ENCODE assay signal across 9 cellular contexts in the genomic region with DNA sequence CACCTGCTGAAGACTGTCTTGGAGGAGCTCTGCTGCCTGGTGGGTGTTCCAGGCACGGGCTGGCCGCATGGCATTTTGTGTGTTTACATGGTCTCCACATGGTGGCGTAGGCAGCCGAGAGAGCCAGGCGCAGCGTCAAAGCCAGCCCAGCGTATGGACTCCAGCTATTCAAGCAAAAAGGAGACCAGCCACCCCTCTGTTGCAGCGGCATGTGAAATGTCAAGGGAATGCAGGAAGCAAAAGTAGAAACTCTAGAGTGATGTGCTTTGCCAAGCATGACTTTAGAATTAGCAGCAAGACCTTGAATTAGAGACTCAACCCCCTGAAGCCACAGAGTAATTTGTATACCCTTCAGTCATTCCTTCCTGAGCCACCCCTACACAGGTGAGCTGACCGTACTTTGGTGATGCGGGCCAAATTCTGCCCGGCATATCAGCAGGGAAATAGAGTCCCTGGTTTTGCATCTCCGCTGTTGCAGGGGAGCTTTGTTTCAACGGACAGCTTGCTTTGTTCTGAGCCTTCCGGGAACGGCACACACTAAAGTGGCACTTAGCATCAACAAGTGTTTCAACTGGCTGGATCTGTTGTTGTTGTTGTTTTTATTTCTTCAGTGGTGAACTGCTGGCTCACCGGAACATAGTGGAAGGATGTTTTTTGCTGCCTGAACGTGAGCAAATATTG. TPM values are rescaled to one million over a fixed set of nuclear protein-coding genes. Genes with fewer than 3 reads are reported as not detected.
DNase-seq lines count a peak whose midpoint lies in the region; ATAC-seq, FAIRE-seq and TF ChIP-seq lines count a peak whose summit lies in the region.
"Had no signal": no experiment of that assay in that cellular context is flagged by ENCODE, and none has a peak within 500 bp of the region (broad histone marks: within the 10 kb centered on the region; RNA-seq: fewer than 3 reads in every experiment).

No MANE protein-coding gene starts in this region.

- H3K79me2 ChIP-seq in endothelial cell of umbilical vein (ENCODE audit: control insufficient read depth, insufficient read depth, low read length) (no peaks in the 10 kb centered on the region), neural progenitor cell (ENCODE audit: low read depth) (no peaks in the 10 kb centered on the region)

- 48% methylated on average over 17 of the region's 17 CpGs for WGBS in aorta, 2 donors

- peaks cover 0 to 3% of the 10 kb centered on the region in 2 donors for H3K27me3 ChIP-seq in right atrium auricular region
- H3K27me3 ChIP-seq in endothelial cell of umbilical vein (ENCODE audit: control insufficient read depth in 2 of 2, insufficient read depth in 2 of 2, low read length in 2 of 2), result no peaks in the 10 kb centered on the region
- H3K27me3 ChIP-seq in neural progenitor cell, result peaks cover 5% of the 10 kb centered on the region
- no peaks in the 10 kb centered on the region for H3K27me3 ChIP-seq in aorta (ENCODE audit: control insufficient read depth in 1 of 2, insufficient read depth in 2 of 2, low read length in 1 of 2)

- H3K27me3 Mint-ChIP-seq in neural progenitor cell (ENCODE audit: insufficient read depth, low read depth), result peaks cover 5% of the 10 kb centered on the region

- DNase-seq in Right ventricle myocardium inferior (ENCODE audit: missing footprints), result no peak
- DNase-seq in right atrium auricular region (ENCODE audit: low spot score), result no peak
- DNase-seq in NCI-H524 treated with DMSO at 0.1 percent for 48 hours (lab: John Stamatoyannopoulos, UW), result peak; percentile 38
- DNase-seq in endothelial cell of umbilical vein (ENCODE audit: low read depth, low spot score), result peak; percentile 1
- DNase-seq in neural progenitor cell (ENCODE audit: low spot score), result peak; percentile 82
- DNase-seq in effector CD4-positive, alpha-beta T cell, result no peak
- no peak for DNase-seq in aorta

- no peak overlapping the region for H3K4me3 Mint-ChIP-seq in neural progenitor cell
- H3K4me3 Mint-ChIP-seq: dendritic cell treated with granulocyte-macrophage colony-stimulating factor and Interleukin-4, amounts not matched to agents 40 ng/mL and 50 ng/mL, for 4 days had no signal

- no peak overlapping the region for H3K27ac Mint-ChIP-seq in neural progenitor cell
- H3K27ac Mint-ChIP-seq: dendritic cell treated with granulocyte-macrophage colony-stimulating factor and Interleukin-4, amounts not matched to agents 40 ng/mL and 50 ng/mL, for 4 days had no signal

- no peaks in the 10 kb centered on the region for H3K36me3 Mint-ChIP-seq in neural progenitor cell

- H3K4me1 Mint-ChIP-seq in neural progenitor cell, result peaks cover 19% of the 10 kb centered on the region

- no peaks in the 10 kb centered on the region for H3F3A ChIP-seq in neural progenitor cell (ENCODE audit: low read depth)

- H2AFZ ChIP-seq in endothelial cell of umbilical vein (ENCODE audit: low read depth, low read length) (no peak overlapping the region), neural progenitor cell (replicated peaks) (peak overlapping the region; percentile 71)

- POLR2A ChIA-PET in endothelial cell of umbilical vein (lab: Charles Lee), result no interaction called here

- TF ChIP-seq POLR2A in endothelial cell of umbilical vein (IDR thresholded peaks at IDR 0.05; ENCODE audit: low read depth, low read length), result no peak

- FAIRE-seq in endothelial cell of umbilical vein (lab: Jason Lieb, UNC), result no peak

- H3K4me1 ChIP-seq in right atrium auricular region (peaks cover 0 to 6% of the 10 kb centered on the region in 2 donors), endothelial cell of umbilical vein (ENCODE audit: control insufficient read depth, extremely low read depth, insufficient read depth, low read length) (no peaks in the 10 kb centered on the region), neural progenitor cell (peaks cover 9% of the 10 kb centered on the region), aorta (ENCODE audit: control insufficient read depth in 1 of 2, insufficient read depth in 2 of 2, low read length in 2 of 2) (peaks cover 0 to 3% of the 10 kb centered on the region in 2 donors)

- no peak overlapping the region for H3K4me2 ChIP-seq in endothelial cell of umbilical vein (ENCODE audit: insufficient read depth, low read length)
- H3K4me2 ChIP-seq in neural progenitor cell, result no peak overlapping the region

- peak; percentile 55 for ATAC-seq in Right ventricle myocardium inferior
- ATAC-seq in HG02763 (IDR thresholded peaks at IDR 0.05; ENCODE audit: unreplicated experiment), result peak; percentile 57
- ATAC-seq in aorta (ENCODE audit: low FRiP score), result no peak

- CTCF ChIA-PET in endothelial cell of umbilical vein (lab: Charles Lee), result interaction anchor here (0.8 to 2.3 kb wide), 8 partner anchors 12 to 437 kb away, joined by 3 to 20 read pairs (median 4); no protein-coding TSS in a partner anchor

- H3K36me3 ChIP-seq in right atrium auricular region (no peaks in the 10 kb centered on the region), endothelial cell of umbilical vein (ENCODE audit: control insufficient read depth in 2 of 2, extremely low read depth in 1 of 2, insufficient read depth in 2 of 2, low read length in 2 of 2) (no peaks in the 10 kb centered on the region), neural progenitor cell (no peaks in the 10 kb centered on the region), aorta (ENCODE audit: control insufficient read depth in 1 of 2, insufficient read depth in 2 of 2, low read length in 1 of 2) (no peaks in the 10 kb centered on the region)

- intact Hi-C loops in Right ventricle myocardium inferior (cut with DNase I), result no loop called here
- intact Hi-C loops in endothelial cell of umbilical vein (cut with micrococcal nuclease), result loop anchor here (1.0 kb wide), 1 partner anchor 437 kb away; no protein-coding TSS in a partner anchor
- intact Hi-C loops in aorta (cut with DNase I), result loop anchor here in 1 of 2 donors (5.0 kb wide), 1 partner anchor 245 kb away; no protein-coding TSS in a partner anchor

- H3K9ac ChIP-seq in endothelial cell of umbilical vein (replicated peaks; ENCODE audit: extremely low read depth, insufficient read depth, low read length) (no peak overlapping the region), neural progenitor cell (no peak overlapping the region)

- BruUV-seq in endothelial cell of umbilical vein (replicated peaks; lab: Mats Ljungman, UMichigan), result no TSS peak

- H3K9me1 ChIP-seq in endothelial cell of umbilical vein (replicated peaks; ENCODE audit: control insufficient read depth, extremely low read depth, insufficient read depth, low read length), result no peaks in the 10 kb centered on the region

- H3K4me3 ChIP-seq in right atrium auricular region, result no peak overlapping the region
- no peak overlapping the region for H3K4me3 ChIP-seq in endothelial cell of umbilical vein (replicated peaks in 1 of 3; ENCODE audit: insufficient read depth in 1 of 3, low read depth in 1 of 3, low read length in 3 of 3)
- H3K4me3 ChIP-seq in neural progenitor cell, result no peak overlapping the region
- no peak overlapping the region for H3K4me3 ChIP-seq in aorta (ENCODE audit: low read length in 2 of 2)

- H3K9me3 Mint-ChIP-seq in neural progenitor cell, result no peaks in the 10 kb centered on the region
- H3K9me3 Mint-ChIP-seq: dendritic cell treated with granulocyte-macrophage colony-stimulating factor and Interleukin-4, amounts not matched to agents 40 ng/mL and 50 ng/mL, for 4 days had no signal

- H3K27ac ChIP-seq in right atrium auricular region, result no peak overlapping the region
- H3K27ac ChIP-seq in endothelial cell of umbilical vein (ENCODE audit: insufficient read depth, low read depth, low read length), result no peak overlapping the region
- no peak overlapping the region for H3K27ac ChIP-seq in neural progenitor cell
- H3K27ac ChIP-seq in aorta (ENCODE audit: low read depth in 1 of 2, low read length in 2 of 2), result no peak overlapping the region

- H3K9me3 ChIP-seq in right atrium auricular region (no peaks in the 10 kb centered on the region), endothelial cell of umbilical vein (replicated peaks; ENCODE audit: control insufficient read depth, insufficient read depth, low read length) (no peaks in the 10 kb centered on the region), neural progenitor cell (ENCODE audit: low read depth) (no peaks in the 10 kb centered on the region), aorta (ENCODE audit: control insufficient read depth, low read length) (no peaks in the 10 kb centered on the region)

- H4K20me1 ChIP-seq in endothelial cell of umbilical vein (replicated peaks; ENCODE audit: control insufficient read depth, extremely low read depth, insufficient read depth, low read length), result no peaks in the 10 kb centered on the region
- H4K20me1 ChIP-seq in neural progenitor cell (ENCODE audit: low read depth), result no peaks in the 10 kb centered on the region

- dilution Hi-C loops in endothelial cell of umbilical vein (cut with MboI; ENCODE audit: extremely low pct_ligation_motif_present, low sequenced_read_pairs), result no loop called here

- TF ChIP-seq CTCF in right atrium auricular region (IDR thresholded peaks at IDR 0.05) (peak in 1 of 2 donors; percentile 45), endothelial cell of umbilical vein (IDR thresholded peaks at IDR 0.05; ENCODE audit: extremely low read depth in 1 of 2, insufficient read depth in 1 of 2, low read depth in 1 of 2, low read length in 2 of 2) (peak; percentile 12 to 18), neural progenitor cell (IDR thresholded peaks at IDR 0.05) (peak; percentile 68)

TF ChIP-seq in endothelial cell of umbilical vein, 7 proteins besides CTCF, POLR2A, EP300 and RAD21 (continues in another document):
- no peak for TF ChIP-seq POLR2AphosphoS5 (IDR thresholded peaks at IDR 0.05; ENCODE audit: insufficient read depth, low read depth, low read length)
- TF ChIP-seq, protein P1, sequence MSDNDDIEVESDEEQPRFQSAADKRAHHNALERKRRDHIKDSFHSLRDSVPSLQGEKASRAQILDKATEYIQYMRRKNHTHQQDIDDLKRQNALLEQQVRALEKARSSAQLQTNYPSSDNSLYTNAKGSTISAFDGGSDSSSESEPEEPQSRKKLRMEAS (IDR thresholded peaks at IDR 0.05; ENCODE audit: insufficient read depth, insufficient read length), result no peak
- TF ChIP-seq GATA2 (IDR thresholded peaks at IDR 0.05; ENCODE audit: insufficient read depth, insufficient read length, low read depth, low read length), result no peak

RNA-seq across cellular contexts. Expression of gene FNDC1, which starts 48.5 kb away (rescaled TPM):
- 1.5 TPM for total RNA-seq in Right ventricle myocardium inferior
- 1 to 10 TPM in 1 of 2 donors, under 1 TPM in 1; 0.16 to 1.8 TPM for total RNA-seq in right atrium auricular region
- total RNA-seq in endothelial cell of umbilical vein, result 0.04 TPM in 1 of 2 replicates, not detected in the other
- 0.02 TPM in 1 of 2 replicates, not detected in the other for polyA plus RNA-seq in endothelial cell of umbilical vein
- polyA plus RNA-seq in endothelial cell of umbilical vein (2011; cell fraction: cytosol; rRNA removed), result 0.01 TPM in 1 of 2 replicates, not detected in the other
- 0.01 TPM in 1 of 2 replicates, not detected in the other for polyA plus RNA-seq in endothelial cell of umbilical vein (2011; cell fraction: nucleus; rRNA removed)
- 0.03 TPM in 1 of 2 replicates, not detected in the other for polyA plus RNA-seq in endothelial cell of umbilical vein (2012)
- polyA minus RNA-seq in endothelial cell of umbilical vein, result not detected in 2 replicates
- polyA minus RNA-seq in endothelial cell of umbilical vein (2011; cell fraction: cytosol; rRNA and poly(A)+ RNA removed), result not detected
- polyA minus RNA-seq in endothelial cell of umbilical vein (2011; cell fraction: nucleus; rRNA and poly(A)+ RNA removed), result not detected in 2 replicates
- total RNA-seq in neural progenitor cell (ENCODE audit: low replicate concordance), result 0.03 TPM in 1 of 2 replicates, not detected in the other
- 1 to 10 TPM; 1.4 to 2.5 TPM for total RNA-seq in aorta
- under 1 TPM; 0.38 to 0.82 TPM for polyA plus RNA-seq in aorta

Comparison
In these comparisons a context has a peak if more than half of its experiments do, and no peak if none do; other contexts are left out.
1. DNase-seq: peak in NCI-H524 treated with DMSO at 0.1 percent for 48 hours (single experiment), endothelial cell of umbilical vein (single experiment) and neural progenitor cell (single experiment); none in Right ventricle myocardium inferior (single experiment), right atrium auricular region (single experiment), effector CD4-positive, alpha-beta T cell (single experiment) and aorta (0 of 2).